8 cellular contexts compared by ENCODE assay signal in genomic region chr2:217899231-217900009, GRCh38.
DNase-seq lines count a peak whose midpoint lies in the region; ATAC-seq and TF ChIP-seq lines count a peak whose summit lies in the region.

No MANE protein-coding gene starts in this region.

- peaks cover 22% of the 10 kb centered on the region for H3K4me1 Mint-ChIP-seq in endodermal cell
- H3K4me1 Mint-ChIP-seq in effector memory CD8-positive, alpha-beta T cell (ENCODE audit: low read depth in 2 of 2) = no peaks in the 10 kb centered on the region

- TF ChIP-seq CTCF in GM06990 (IDR thresholded peaks at IDR 0.05; ENCODE audit: insufficient read depth, low read length, poor library complexity, severe bottlenecking) (peak; percentile 69), endodermal cell (conservative IDR thresholded peaks at IDR 0.05) (peak; percentile 85)

- H3K4me3 Mint-ChIP-seq in endodermal cell = no peak overlapping the region
- no peak overlapping the region for H3K4me3 Mint-ChIP-seq in effector memory CD8-positive, alpha-beta T cell

- no peaks in the 10 kb centered on the region for H3K27me3 Mint-ChIP-seq in endodermal cell (ENCODE audit: insufficient read depth)
- H3K27me3 Mint-ChIP-seq in effector memory CD8-positive, alpha-beta T cell = peaks cover 9 to 73% of the 10 kb centered on the region in 2 donors

- no peak overlapping the region for H3K27ac Mint-ChIP-seq in endodermal cell
- H3K27ac Mint-ChIP-seq in effector memory CD8-positive, alpha-beta T cell = no peak overlapping the region

- H3K27ac ChIP-seq in endodermal cell (ENCODE audit: low read depth, low read length) = no peak overlapping the region
- H3K27ac ChIP-seq in muscle layer of duodenum (ENCODE audit: low read length) = peak overlapping the region; percentile 66

- no peaks in the 10 kb centered on the region for H3K36me3 ChIP-seq in GM06990 (ENCODE audit: control insufficient read depth, insufficient read depth, low read length)
- no peaks in the 10 kb centered on the region for H3K36me3 ChIP-seq in endodermal cell (ENCODE audit: control insufficient read depth, insufficient read depth, low read length)
- H3K36me3 ChIP-seq in muscle layer of duodenum (ENCODE audit: control insufficient read depth in 1 of 2, insufficient read depth in 2 of 2, low read length in 2 of 2) = peaks cover 38 to 43% of the 10 kb centered on the region in 2 donors

- DNase-seq in GM06990 (ENCODE audit: extremely low read depth, insufficient read length) (no peak), OCI-M1 (lab: John Stamatoyannopoulos, UW) (peak; percentile 50), endodermal cell (peak; percentile 97), D341Med (ENCODE audit: low spot score) (no peak), cortex of kidney (lab: John Stamatoyannopoulos, UW) (no peak)
- DNase-seq in effector memory CD8-positive, alpha-beta T cell = no peak

- peak; percentile 51 for ATAC-seq in HG02852 (IDR thresholded peaks at IDR 0.05; ENCODE audit: unreplicated experiment)
- ATAC-seq in effector memory CD8-positive, alpha-beta T cell (replicated peaks) = no peak

- H3K36me3 Mint-ChIP-seq in endodermal cell (ENCODE audit: low read depth) = no peaks in the 10 kb centered on the region
- H3K36me3 Mint-ChIP-seq in effector memory CD8-positive, alpha-beta T cell (ENCODE audit: insufficient read depth) = no peaks in the 10 kb centered on the region

- no peak overlapping the region for H3K9ac ChIP-seq in endodermal cell (ENCODE audit: extremely low read depth, low read length, poor library complexity, severe bottlenecking)

- WGBS in endodermal cell (ENCODE audit: insufficient coverage in 1 of 2, insufficient read length in 1 of 2), 2 experiments = 48 to 58% methylated on average over 5 to 11 of the region's 11 CpGs

- H3K4me1 ChIP-seq in endodermal cell (ENCODE audit: control insufficient read depth, insufficient read depth, low read length) (peaks cover 3% of the 10 kb centered on the region), muscle layer of duodenum (ENCODE audit: control insufficient read depth in 1 of 2, insufficient read depth in 2 of 2, low read length in 2 of 2) (peaks cover 50 to 72% of the 10 kb centered on the region in 2 donors)

- no peaks in the 10 kb centered on the region for H3K9me3 Mint-ChIP-seq in endodermal cell
- no peaks in the 10 kb centered on the region for H3K9me3 Mint-ChIP-seq in effector memory CD8-positive, alpha-beta T cell

- no peaks in the 10 kb centered on the region; the same call in 1 of the 2 replicates for H3K27me3 ChIP-seq in GM06990 (replicated peaks; ENCODE audit: control insufficient read depth, insufficient read depth, low read length)
- H3K27me3 ChIP-seq in endodermal cell (ENCODE audit: control insufficient read depth, insufficient read depth, low read length, poor library complexity, severe bottlenecking) = no peaks in the 10 kb centered on the region
- no peaks in the 10 kb centered on the region for H3K27me3 ChIP-seq in muscle layer of duodenum (ENCODE audit: low read depth, low read length)

- H3K4me3 ChIP-seq in GM06990 (replicated peaks; ENCODE audit: low read depth, low read length) = no peak overlapping the region
- no peak overlapping the region for H3K4me3 ChIP-seq in endodermal cell (ENCODE audit: low read length)
- no peak overlapping the region for H3K4me3 ChIP-seq in muscle layer of duodenum (ENCODE audit: low read depth in 1 of 2, low read length in 2 of 2)

- H3K9me3 ChIP-seq in endodermal cell (ENCODE audit: control insufficient read depth, low read length) (no peaks in the 10 kb centered on the region), muscle layer of duodenum (ENCODE audit: control insufficient read depth in 1 of 2, low read length in 2 of 2) (no peaks in the 10 kb centered on the region)

Comparison
In these comparisons a context has a peak if more than half of its experiments do, and no peak if none do; other contexts are left out.
1. DNase-seq: peak in OCI-M1 (single experiment) and endodermal cell (single experiment); none in GM06990 (single experiment), D341Med (single experiment), effector memory CD8-positive, alpha-beta T cell (0 of 3) and cortex of kidney (single experiment).